ENCODE assay signal across 33 cellular contexts in the genomic region with DNA sequence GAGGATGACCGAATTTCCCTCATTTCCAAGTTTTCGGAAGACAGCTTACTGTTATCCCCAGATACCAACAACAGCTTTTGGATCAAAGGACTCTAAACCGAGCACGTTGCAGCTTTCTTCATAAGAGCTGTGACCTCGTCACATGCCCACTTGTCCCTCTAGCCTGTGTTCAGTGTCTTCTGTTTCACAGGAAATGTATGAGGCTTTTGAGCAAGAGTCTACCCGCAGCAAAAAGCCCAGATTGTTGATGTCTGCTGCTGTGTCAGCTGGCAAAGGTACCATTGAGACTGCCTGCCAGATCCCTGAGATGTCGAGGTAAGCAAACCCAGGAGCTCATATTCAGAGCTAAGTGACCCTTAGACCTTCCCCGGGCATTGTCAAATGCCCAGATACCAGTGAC. TPM values are rescaled to one million over a fixed set of nuclear protein-coding genes. Genes with fewer than 3 reads are reported as not detected.
A peak's percentile ranks its signal among the peaks of the same experiment; 100 is the strongest.
DNase-seq lines count a peak whose midpoint lies in the region; ATAC-seq and TF ChIP-seq lines count a peak whose summit lies in the region.
"Had no signal": no experiment of that assay in that cellular context is flagged by ENCODE, and none has a peak within 500 bp of the region (broad histone marks: within the 10 kb centered on the region; RNA-seq: fewer than 3 reads in every experiment).

No MANE protein-coding gene starts in this region.

- peak overlapping the region; percentile 18 for H3K27ac Mint-ChIP-seq in activated naive CD8-positive, alpha-beta T cell
- H3K27ac Mint-ChIP-seq in activated naive CD8-positive, alpha-beta T cell treated with anti-CD3 and anti-CD28 coated beads for 36 hours = no peak overlapping the region
- H3K27ac Mint-ChIP-seq: nephron progenitor cell; stimulated activated naive B cell treated with anti-CD40 and anti-IgM and Interleukin-4, amounts not matched to agents 10 μg/mL and 1 μg/mL and 100 μg/mL, for 72 hours; T-helper 1 cell treated with Interleukin-12 subunit alpha and Interleukin-12 subunit beta and Interleukin-4 antibody, amounts not matched to agents 30 μg/mL and 1 μg/mL, for 36 hours had no signal

- TF ChIP-seq POLR2A in sigmoid colon (IDR thresholded peaks at IDR 0.05) (no peak), adrenal gland (IDR thresholded peaks at IDR 0.05) (no peak)

- peak; percentile 44 for ATAC-seq in sciatic nerve
- ATAC-seq: stimulated activated naive B cell treated with anti-CD40 and anti-IgM and Interleukin-4, amounts not matched to agents 10 μg/mL and 1 μg/mL and 100 μg/mL, for 72 hours had no signal

- intact Hi-C loops in sciatic nerve (cut with DNase I) = no loop called here
- intact Hi-C loops in sigmoid colon (cut with DNase I) = no loop called here
- intact Hi-C loops in adrenal gland (cut with DNase I) = loop anchor here in 1 of 2 donors (10.0 kb wide), 1 partner anchor 83 kb away; no protein-coding TSS in a partner anchor

- 74 to 82% methylated on average over 8 of the region's 8 CpGs for WGBS in sigmoid colon, 2 donors
- 73 to 76% (median 75%) methylated on average over 8 of the region's 8 CpGs for WGBS in adrenal gland, 4 donors

- H3K27ac ChIP-seq in sigmoid colon (no peak overlapping the region), adrenal gland (no peak overlapping the region)
- H3K27ac ChIP-seq: epithelial cell of prostate, ovary, right atrium auricular region, SJSA1, testis, vagina had no signal

- H3K27me3 ChIP-seq in sigmoid colon (no peaks in the 10 kb centered on the region), adrenal gland (no peaks in the 10 kb centered on the region)
- H3K27me3 ChIP-seq: ovary, right atrium auricular region, testis, vagina had no signal

- no peaks in the 10 kb centered on the region for H3K36me3 Mint-ChIP-seq in activated naive CD8-positive, alpha-beta T cell
- H3K36me3 Mint-ChIP-seq in activated naive CD8-positive, alpha-beta T cell treated with anti-CD3 and anti-CD28 coated beads for 36 hours = no peaks in the 10 kb centered on the region
- H3K36me3 Mint-ChIP-seq: stimulated activated naive B cell treated with anti-CD40 and anti-IgM and Interleukin-4, amounts not matched to agents 10 μg/mL and 1 μg/mL and 100 μg/mL, for 72 hours had no signal

- H3K4me1 ChIP-seq in sigmoid colon = no peaks in the 10 kb centered on the region
- no peaks in the 10 kb centered on the region for H3K4me1 ChIP-seq in adrenal gland (replicated peaks in 1 of 2)
- H3K4me1 ChIP-seq: right atrium auricular region, SJSA1, testis, vagina had no signal

- no peaks in the 10 kb centered on the region for H3K27me3 Mint-ChIP-seq in activated naive CD8-positive, alpha-beta T cell
- H3K27me3 Mint-ChIP-seq in activated naive CD8-positive, alpha-beta T cell treated with anti-CD3 and anti-CD28 coated beads for 36 hours = no peaks in the 10 kb centered on the region

- H3K4me3 Mint-ChIP-seq in activated naive CD8-positive, alpha-beta T cell = no peak overlapping the region
- H3K4me3 Mint-ChIP-seq in activated naive CD8-positive, alpha-beta T cell treated with anti-CD3 and anti-CD28 coated beads for 36 hours = no peak overlapping the region
- H3K4me3 Mint-ChIP-seq: nephron progenitor cell; stimulated activated naive B cell treated with anti-CD40 and anti-IgM and Interleukin-4, amounts not matched to agents 10 μg/mL and 1 μg/mL and 100 μg/mL, for 72 hours; T-helper 1 cell treated with Interleukin-12 subunit alpha and Interleukin-12 subunit beta and Interleukin-4 antibody, amounts not matched to agents 30 μg/mL and 1 μg/mL, for 36 hours had no signal

- H3K4me1 Mint-ChIP-seq in activated naive CD8-positive, alpha-beta T cell (ENCODE audit: low read depth) = peaks cover 30% of the 10 kb centered on the region
- H3K4me1 Mint-ChIP-seq in activated naive CD8-positive, alpha-beta T cell treated with anti-CD3 and anti-CD28 coated beads for 36 hours = peaks cover 17% of the 10 kb centered on the region
- H3K4me1 Mint-ChIP-seq: nephron progenitor cell had no signal

- DNase-seq in activated naive CD8-positive, alpha-beta T cell treated with anti-CD3 and anti-CD28 coated beads for 36 hours = no peak
- DNase-seq in SK-MEL-5 (ENCODE audit: low read depth, low spot score) = peak; percentile 52
- DNase-seq in globus pallidus (ENCODE audit: low spot score) = peak; percentile 33
- DNase-seq in sciatic nerve (ENCODE audit: low spot score) = no peak
- DNase-seq in NAMALWA (ENCODE audit: low spot score) = no peak
- no peak for DNase-seq in sigmoid colon
- DNase-seq in adrenal gland = no peak
- DNase-seq: activated CD4-positive, CD25-positive, alpha-beta regulatory T cell treated with anti-CD3 and anti-CD28 coated beads, Interleukin-2, amount 50 U/mL, for 72 hours; activated effector memory CD4-positive, alpha-beta T cell treated with Interleukin-2 at 50 U/mL for 16 hours; C1 segment of cervical spinal cord; effector CD4-positive, alpha-beta T cell; glutamatergic neuron; kidney; NCI-H1417; NCI-H2081; NCI-H345; NCI-H774; nephron progenitor cell; ovary; stimulated activated CD4-positive, alpha-beta T cell treated with anti-CD3 and anti-CD28 coated beads, Interleukin-4, amount 100 ng/mL, for 24 hours; stimulated activated naive B cell treated with anti-CD40 and anti-IgM and Interleukin-4, amounts not matched to agents 10 μg/mL and 1 μg/mL and 100 μg/mL, for 72 hours; testis had no signal

- no peak for TF ChIP-seq EP300 in sigmoid colon (IDR thresholded peaks at IDR 0.05)

- no peak overlapping the region for H3K4me3 ChIP-seq in sigmoid colon
- no peak overlapping the region for H3K4me3 ChIP-seq in adrenal gland
- H3K4me3 ChIP-seq: HAP-1, ovary, right atrium auricular region, SJSA1, testis, vagina had no signal

- H3K9me3 Mint-ChIP-seq in activated naive CD8-positive, alpha-beta T cell (ENCODE audit: low read depth) = no peaks in the 10 kb centered on the region
- no peaks in the 10 kb centered on the region for H3K9me3 Mint-ChIP-seq in activated naive CD8-positive, alpha-beta T cell treated with anti-CD3 and anti-CD28 coated beads for 36 hours
- H3K9me3 Mint-ChIP-seq: nephron progenitor cell; stimulated activated naive B cell treated with anti-CD40 and anti-IgM and Interleukin-4, amounts not matched to agents 10 μg/mL and 1 μg/mL and 100 μg/mL, for 72 hours; T-helper 1 cell treated with Interleukin-12 subunit alpha and Interleukin-12 subunit beta and Interleukin-4 antibody, amounts not matched to agents 30 μg/mL and 1 μg/mL, for 36 hours had no signal

- in situ Hi-C loops in SK-MEL-5 (cut with HindIII; ENCODE audit: low pct_unique_long_range_greater_than_20kb, low sequenced_read_pairs) = no loop called here

- no peaks in the 10 kb centered on the region for H3K9me3 ChIP-seq in sigmoid colon
- no peaks in the 10 kb centered on the region for H3K9me3 ChIP-seq in adrenal gland (replicated peaks in 1 of 3)
- H3K9me3 ChIP-seq: HAP-1, ovary, right atrium auricular region, SJSA1, testis, vagina had no signal

- H3K36me3 ChIP-seq in sigmoid colon = no peaks in the 10 kb centered on the region
- no peaks in the 10 kb centered on the region for H3K36me3 ChIP-seq in adrenal gland (replicated peaks in 1 of 2)
- H3K36me3 ChIP-seq: HAP-1, ovary, right atrium auricular region, SJSA1, vagina had no signal

- no peak for TF ChIP-seq CTCF in sigmoid colon (IDR thresholded peaks at IDR 0.05)
- TF ChIP-seq CTCF in adrenal gland (IDR thresholded peaks at IDR 0.05) = no peak

RNA-seq across cellular contexts. Expression of a gene that starts 24.1 kb away (rescaled TPM):
- total RNA-seq in activated naive CD8-positive, alpha-beta T cell treated with anti-CD3 and anti-CD28 coated beads for 36 hours = 1 to 10 TPM; 5.1 to 9.2 TPM
- 0.55 TPM in 1 of 2 replicates, not detected in the other for total RNA-seq in SK-MEL-5 (2014; rRNA removed; shearing (Covaris generic))
- 0.06 TPM in 1 of 2 replicates, not detected in the other for polyA plus RNA-seq in SK-MEL-5 (2015; cell fraction: cytosol; rRNA removed)
- not detected in 2 replicates for polyA plus RNA-seq in SK-MEL-5 (2015; cell fraction: nucleus; rRNA removed)
- total RNA-seq in sciatic nerve = 3.3 TPM
- total RNA-seq in sigmoid colon = 1 to 10 TPM in 2 of 4 donors, under 1 TPM in 1, not detected in 1; 0.71 to 2.6 (median 1.8) TPM
- 10 to 100 TPM in 1 of 3 donors, not detected in 2; 11.0 TPM for polyA plus RNA-seq in sigmoid colon
- 1 to 10 TPM in 5 of 8 donors, under 1 TPM in 2, not detected in 1; 0.84 to 9.1 (median 2.8) TPM for total RNA-seq in adrenal gland
- 1 to 10 TPM in 2 of 3 donors, under 1 TPM in 1; 0.35 to 3.0 (median 2.7) TPM for polyA plus RNA-seq in adrenal gland
- total RNA-seq: HT-29, SJSA1 had no signal

RNA-seq across cellular contexts. Expression of a gene that starts 39.1 kb away (rescaled TPM):
- not detected for total RNA-seq in activated naive CD8-positive, alpha-beta T cell treated with anti-CD3 and anti-CD28 coated beads for 36 hours
- not detected in 2 replicates for total RNA-seq in SK-MEL-5 (2014; rRNA removed; shearing (Covaris generic))
- not detected in 2 replicates for polyA plus RNA-seq in SK-MEL-5 (2015; cell fraction: cytosol; rRNA removed)
- polyA plus RNA-seq in SK-MEL-5 (2015; cell fraction: nucleus; rRNA removed) = not detected in 2 replicates
- total RNA-seq in sciatic nerve = not detected
- total RNA-seq in sigmoid colon = not detected
- not detected for polyA plus RNA-seq in sigmoid colon
- total RNA-seq in adrenal gland = under 1 TPM in 1 of 8 donors, not detected in 7; 0.19 TPM
- under 1 TPM in 1 of 3 donors, not detected in 2; 0.07 TPM for polyA plus RNA-seq in adrenal gland
- total RNA-seq: HT-29, kidney, liver, M059J, ovary, right atrium auricular region, RPMI7951, SJSA1, vagina had no signal

RNA-seq across cellular contexts. Expression of a gene that starts 51.1 kb away (rescaled TPM):
- 100 to 1,000 TPM; 201 to 203 TPM for total RNA-seq in activated naive CD8-positive, alpha-beta T cell treated with anti-CD3 and anti-CD28 coated beads for 36 hours
- total RNA-seq in SK-MEL-5 (2014; rRNA removed; shearing (Covaris generic)) = 3.0 and 3.5 TPM in 2 replicates
- 0.48 and 1.8 TPM in 2 replicates for polyA plus RNA-seq in SK-MEL-5 (2015; cell fraction: cytosol; rRNA removed)
- 1.4 and 5.4 TPM in 2 replicates for polyA plus RNA-seq in SK-MEL-5 (2015; cell fraction: nucleus; rRNA removed)
- 14.6 TPM for total RNA-seq in sciatic nerve
- total RNA-seq in sigmoid colon = 1 to 10 TPM; 2.3 to 5.9 (median 4.8) TPM
- polyA plus RNA-seq in sigmoid colon = 10 to 100 TPM; 34.2 to 77.0 (median 46.5) TPM
- 10 to 100 TPM; 37.0 to 62.9 (median 42.7) TPM for total RNA-seq in adrenal gland
- polyA plus RNA-seq in adrenal gland = 10 to 100 TPM; 38.1 to 57.3 (median 39.9) TPM
- total RNA-seq: RPMI7951, SJSA1 had no signal

Comparison
In these comparisons a context has a peak if more than half of its experiments do, and no peak if none do; other contexts are left out.
1. DNase-seq: peak in SK-MEL-5 (single experiment) and globus pallidus (single experiment); none in activated naive CD8-positive, alpha-beta T cell treated with anti-CD3 and anti-CD28 coated beads for 36 hours (single experiment), sciatic nerve (single experiment), NAMALWA (single experiment), sigmoid colon (single experiment) and adrenal gland (0 of 7).